ENCODE assay signal across 18 cellular contexts in the genomic region with DNA sequence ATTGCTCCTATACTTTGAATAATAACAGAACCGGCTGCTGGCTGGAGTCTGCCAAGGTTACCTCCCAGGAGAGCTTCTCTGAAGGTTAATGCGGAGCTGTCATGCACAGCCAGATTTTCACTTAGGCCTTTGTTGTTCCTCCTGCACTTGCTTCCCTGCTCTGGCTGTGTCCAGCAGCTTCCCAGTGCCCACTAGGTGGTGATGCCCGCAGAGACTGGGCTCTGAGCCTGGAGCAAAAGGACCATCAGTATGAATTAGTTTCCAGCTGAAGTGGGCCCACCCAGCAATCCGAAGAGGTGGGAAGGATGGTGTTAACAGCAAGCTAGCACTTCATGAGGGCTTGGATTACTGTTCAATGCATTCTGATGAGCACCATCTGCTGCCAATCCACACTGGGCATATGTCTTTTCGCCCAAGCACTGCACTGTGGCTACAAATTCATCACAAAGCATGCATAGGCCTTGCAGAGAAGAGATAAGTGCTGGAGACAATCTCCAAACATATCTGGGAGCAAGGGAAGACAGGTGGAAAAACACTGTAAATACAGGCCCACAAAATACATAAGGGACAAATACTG.
DNase-seq lines count a peak whose midpoint lies in the region; ATAC-seq and TF ChIP-seq lines count a peak whose summit lies in the region.
"Had no signal": no experiment of that assay in that cellular context is flagged by ENCODE, and none has a peak within 500 bp of the region (broad histone marks: within the 10 kb centered on the region; RNA-seq: fewer than 3 reads in every experiment).

No MANE protein-coding gene starts in this region.

- H3K4me1 ChIP-seq in H9 (ENCODE audit: insufficient read depth, low read length) = peaks cover 8% of the 10 kb centered on the region
- H3K4me1 ChIP-seq in PC-3 (ENCODE audit: insufficient read depth, low read length) = no peaks in the 10 kb centered on the region
- H3K4me1 ChIP-seq in neuronal stem cell (ENCODE audit: control insufficient read depth in 2 of 2, insufficient read depth in 1 of 2, low read depth in 1 of 2, low read length in 2 of 2) = peaks cover 4 to 9% of the 10 kb centered on the region in 2 donors
- no peaks in the 10 kb centered on the region for H3K4me1 ChIP-seq in thyroid gland
- H3K4me1 ChIP-seq: Caco-2 had no signal

- H3F3A ChIP-seq in PC-3 (ENCODE audit: low read length, unreplicated experiment) = no peaks in the 10 kb centered on the region

- H2BK15ac ChIP-seq in H9 (ENCODE audit: low read depth, low read length) = no peak overlapping the region
- H2BK15ac ChIP-seq in neuronal stem cell (ENCODE audit: low read length) = no peak overlapping the region

- no peak for TF ChIP-seq POLR2A in thyroid gland (IDR thresholded peaks at IDR 0.05)

- CTCF ChIA-PET in PC-3 (lab: Charles Lee) = interaction anchor here (0.6 kb wide), 1 partner anchor 141 kb away, joined by 4 read pairs; no protein-coding TSS in a partner anchor

- H3K9me2 ChIP-seq in PC-3 (replicated peaks; ENCODE audit: low read length) = no peaks in the 10 kb centered on the region

- no peak overlapping the region for H4K91ac ChIP-seq in H9 (ENCODE audit: insufficient read length, low read depth, low read length)
- no peak overlapping the region for H4K91ac ChIP-seq in neuronal stem cell (ENCODE audit: low read depth, low read length, poor library complexity)

- H2BK12ac ChIP-seq in H9 (ENCODE audit: insufficient read length, low read depth, low read length) (no peak overlapping the region), neuronal stem cell (ENCODE audit: low read length) (no peak overlapping the region)

- no TSS peak for BruUV-seq in PC-3 (replicated peaks; lab: Mats Ljungman, UMichigan)

- H4K8ac ChIP-seq in H9 (replicated peaks; ENCODE audit: insufficient read length, low read depth, low read length) (no peak overlapping the region), neuronal stem cell (ENCODE audit: low read depth, low read length) (no peak overlapping the region)

- H3K4me1 Mint-ChIP-seq in H9 = peaks cover 35 to 46% of the 10 kb centered on the region in 2 experiments
- H3K4me1 Mint-ChIP-seq in stimulated activated naive CD8-positive, alpha-beta T cell treated with anti-CD3 and anti-CD28 coated beads, Interleukin-15, amount 100 ng/mL, for 72 hours = no peaks in the 10 kb centered on the region
- H3K4me1 Mint-ChIP-seq: memory B cell had no signal

- H3K9me3 Mint-ChIP-seq in H9 = peaks cover 10 to 11% of the 10 kb centered on the region in 2 experiments
- peaks cover 12% of the 10 kb centered on the region in 2 donors for H3K9me3 Mint-ChIP-seq in stimulated activated naive CD8-positive, alpha-beta T cell treated with anti-CD3 and anti-CD28 coated beads, Interleukin-15, amount 100 ng/mL, for 72 hours

- H3K27ac ChIP-seq in H9 (ENCODE audit: insufficient read length, low read depth, low read length) (no peak overlapping the region), PC-3 (ENCODE audit: low read length) (no peak overlapping the region), neuronal stem cell (replicated peaks; ENCODE audit: low read length) (no peak overlapping the region), thyroid gland (no peak overlapping the region)
- H3K27ac ChIP-seq: neutrophil, RWPE1 had no signal

- H3K36me3 Mint-ChIP-seq in H9 (ENCODE audit: insufficient read depth in 1 of 3, low read depth in 3 of 3) = peaks cover 0 to 10% (median 3%) of the 10 kb centered on the region in 3 experiments; a peak in 4 of 7 replicates
- H3K36me3 Mint-ChIP-seq: memory B cell had no signal

- H3K27ac Mint-ChIP-seq in H9 = peak overlapping the region in 2 of 3 experiments; percentile 52 to 68; a peak in 2 of 7 replicates
- H3K27ac Mint-ChIP-seq in stimulated activated naive CD8-positive, alpha-beta T cell treated with anti-CD3 and anti-CD28 coated beads, Interleukin-15, amount 100 ng/mL, for 72 hours = no peak overlapping the region
- H3K27ac Mint-ChIP-seq: memory B cell; T-helper 2 cell treated with Interferon-gamma antibody and Interleukin-4, amounts not matched to agents 5 μg/mL and 100 μg/mL, for 36 hours had no signal

- WGBS in H9 (ENCODE audit: extremely low coverage, insufficient read length, low lambda C conversion rate) = no CpG with 5 or more reads among the region's 5 CpGs
- no CpG with 5 or more reads among the region's 5 CpGs for WGBS in neuronal stem cell (ENCODE audit: extremely low coverage in 2 of 2, insufficient read length in 2 of 2, insufficient replicate concordance in 1 of 2), 2 donors
- 88 to 91% methylated on average over 5 of the region's 5 CpGs for WGBS in thyroid gland, 2 donors

- no peak overlapping the region for H4K5ac ChIP-seq in H9 (ENCODE audit: insufficient read length, low read depth, low read length)

- intact Hi-C loops in PC-3 (cut with micrococcal nuclease) (no loop called here), thyroid gland (cut with DNase I) (no loop called here)

- H3K9ac ChIP-seq in H9 (ENCODE audit: extremely low read depth, insufficient read length, low read length) = no peak overlapping the region
- H3K9ac ChIP-seq in PC-3 (ENCODE audit: low read length) = no peak overlapping the region
- no peak overlapping the region for H3K9ac ChIP-seq in neuronal stem cell (ENCODE audit: low read depth, low read length, poor library complexity)

- no peaks in the 10 kb centered on the region; the same call in none of the 2 replicates for H3K27me3 Mint-ChIP-seq in H9 (ENCODE audit: low read depth)
- peaks cover 7% of the 10 kb centered on the region for H3K27me3 Mint-ChIP-seq in stimulated activated naive CD8-positive, alpha-beta T cell treated with anti-CD3 and anti-CD28 coated beads, Interleukin-15, amount 100 ng/mL, for 72 hours
- H3K27me3 Mint-ChIP-seq: memory B cell had no signal

- DNase-seq in H9 (no peak), NCI-H2171 (lab: John Stamatoyannopoulos, UW) (peak; percentile 47), PC-3 (no peak), neuronal stem cell (ENCODE audit: low spot score) (no peak), thyroid gland (no peak), mucosa of gallbladder (ENCODE audit: low spot score) (no peak)
- DNase-seq in stimulated activated naive CD8-positive, alpha-beta T cell treated with anti-CD3 and anti-CD28 coated beads, Interleukin-15, amount 100 ng/mL, for 72 hours = no peak
- DNase-seq: activated CD4-positive, alpha-beta T cell treated with anti-CD3 and anti-CD28 coated beads, Interleukin-2, amount 50 U/mL, for 1 hour; activated naive CD4-positive, alpha-beta T cell treated with anti-CD3 and anti-CD28 coated beads, Interleukin-2, amount 50 U/mL, for 16 hours; Caco-2; NCI-H2029; small intestine; stimulated activated CD4-positive, alpha-beta T cell treated with anti-CD3 and anti-CD28 coated beads, Interleukin-1b, Interleukin-23, amount 100 ng/mL, for 48 hours had no signal

- H3K23ac ChIP-seq in H9 (ENCODE audit: insufficient read length, low read depth, low read length) (no peak overlapping the region), neuronal stem cell (ENCODE audit: low read depth, low read length, poor library complexity) (no peak overlapping the region)

- H3K36me3 ChIP-seq in PC-3 (ENCODE audit: low read depth, low read length) (no peaks in the 10 kb centered on the region), neuronal stem cell (replicated peaks in 1 of 2; ENCODE audit: control insufficient read depth in 2 of 2, insufficient read depth in 2 of 2, low read length in 2 of 2) (no peaks in the 10 kb centered on the region), thyroid gland (no peaks in the 10 kb centered on the region)
- H3K36me3 ChIP-seq: neutrophil had no signal

- H3K4me2 ChIP-seq in H9 (ENCODE audit: insufficient read depth, insufficient read length, low read length) (no peak overlapping the region), PC-3 (ENCODE audit: low read length) (no peak overlapping the region), neuronal stem cell (ENCODE audit: insufficient read depth, low read length, poor library complexity, severe bottlenecking) (no peak overlapping the region)

- H3T11ph ChIP-seq in H9 (ENCODE audit: low read length) = no peak overlapping the region

- POLR2A ChIA-PET in PC-3 (lab: Charles Lee; ENCODE audit: unreplicated experiment) = no interaction called here

- H3K9me3 ChIP-seq in H9 (ENCODE audit: control insufficient read depth, low read depth, low read length) (no peaks in the 10 kb centered on the region), PC-3 (ENCODE audit: low read length) (no peaks in the 10 kb centered on the region), neuronal stem cell (replicated peaks in 1 of 2; ENCODE audit: control insufficient read depth in 2 of 2, insufficient read depth in 1 of 2, low read depth in 1 of 2, low read length in 2 of 2) (no peaks in the 10 kb centered on the region), thyroid gland (no peaks in the 10 kb centered on the region)
- H3K9me3 ChIP-seq: Caco-2, neutrophil had no signal

- ATAC-seq in PC-3 = no peak; the same call in 1 of the 2 replicates
- no peak for ATAC-seq in stimulated activated naive CD8-positive, alpha-beta T cell treated with anti-CD3 and anti-CD28 coated beads, Interleukin-15, amount 100 ng/mL, for 72 hours
- ATAC-seq: K562 had no signal

- no peak overlapping the region for H3K14ac ChIP-seq in H9 (ENCODE audit: insufficient read depth, low read length)
- H3K14ac ChIP-seq in neuronal stem cell (ENCODE audit: low read length) = no peak overlapping the region

- H3K4me3 ChIP-seq in PC-3 (ENCODE audit: low read length) = no peak overlapping the region
- no peak overlapping the region for H3K4me3 ChIP-seq in neuronal stem cell (ENCODE audit: low read length in 2 of 2)
- H3K4me3 ChIP-seq in thyroid gland (replicated peaks in 1 of 3) = no peak overlapping the region
- H3K4me3 ChIP-seq: K562 had no signal

- H3K27me3 ChIP-seq in H9 (ENCODE audit: insufficient read depth, low read length) (no peaks in the 10 kb centered on the region), PC-3 (ENCODE audit: low read length) (no peaks in the 10 kb centered on the region), neuronal stem cell (ENCODE audit: control insufficient read depth in 3 of 3, insufficient read depth in 3 of 3, low read depth in 1 of 3, low read length in 3 of 3) (no peaks in the 10 kb centered on the region), thyroid gland (no peaks in the 10 kb centered on the region)
- H3K27me3 ChIP-seq: neutrophil had no signal

- no peak overlapping the region for H3K56ac ChIP-seq in H9 (ENCODE audit: insufficient read length, low read depth, low read length)

- H3K79me1 ChIP-seq in H9 (ENCODE audit: insufficient read depth, low read depth, low read length, poor library complexity, severe bottlenecking) (no peaks in the 10 kb centered on the region), neuronal stem cell (ENCODE audit: low read depth, low read length) (no peaks in the 10 kb centered on the region)

- TF ChIP-seq CTCF in H9 (conservative IDR thresholded peaks at IDR 0.05) (no peak), PC-3 (conservative IDR thresholded peaks at IDR 0.05; ENCODE audit: low read depth, low read length) (peak; percentile 22; the same call in 1 of the 2 replicates), thyroid gland (IDR thresholded peaks at IDR 0.05) (no peak)

- no peak overlapping the region for H3K4me3 Mint-ChIP-seq in H9
- H3K4me3 Mint-ChIP-seq in stimulated activated naive CD8-positive, alpha-beta T cell treated with anti-CD3 and anti-CD28 coated beads, Interleukin-15, amount 100 ng/mL, for 72 hours = no peak overlapping the region
- H3K4me3 Mint-ChIP-seq: memory B cell; T-helper 2 cell treated with Interferon-gamma antibody and Interleukin-4, amounts not matched to agents 5 μg/mL and 100 μg/mL, for 36 hours had no signal

- H3K79me2 ChIP-seq in H9 (ENCODE audit: insufficient read depth, low read length) (no peaks in the 10 kb centered on the region), PC-3 (ENCODE audit: low read length) (no peaks in the 10 kb centered on the region)

- no peak overlapping the region for H2BK20ac ChIP-seq in H9 (ENCODE audit: low read depth, low read length, poor library complexity, severe bottlenecking)

- H2AFZ ChIP-seq in H9 (ENCODE audit: low read length) = no peak overlapping the region
- no peak overlapping the region for H2AFZ ChIP-seq in PC-3 (ENCODE audit: low read length)
- H2AFZ ChIP-seq in neuronal stem cell (ENCODE audit: low read length) = no peak overlapping the region

- no peak overlapping the region for H2BK120ac ChIP-seq in H9 (ENCODE audit: low read depth, low read length, poor library complexity, severe bottlenecking)
- H2BK120ac ChIP-seq in neuronal stem cell (ENCODE audit: low read depth, low read length) = no peak overlapping the region

- no peaks in the 10 kb centered on the region for H3K23me2 ChIP-seq in H9 (ENCODE audit: insufficient read length, low read depth, low read length, poor library complexity, severe bottlenecking)

- no peak overlapping the region for H2BK5ac ChIP-seq in H9 (ENCODE audit: insufficient read length, low read length)
- no peak overlapping the region for H2BK5ac ChIP-seq in neuronal stem cell (ENCODE audit: low read length)

- H3K4ac ChIP-seq in H9 (ENCODE audit: low read depth, low read length) (no peak overlapping the region), neuronal stem cell (ENCODE audit: low read length) (no peak overlapping the region)

- H3K18ac ChIP-seq in H9 (ENCODE audit: insufficient read length, low read depth, low read length) (no peak overlapping the region), neuronal stem cell (ENCODE audit: low read length) (peak overlapping the region; percentile 8)

- H2AK5ac ChIP-seq in H9 (ENCODE audit: insufficient read length, low read length) (no peak overlapping the region), neuronal stem cell (ENCODE audit: low read depth, low read length) (no peak overlapping the region)

- H4K20me1 ChIP-seq in H9 (ENCODE audit: control insufficient read depth, insufficient read depth, insufficient read length) (no peaks in the 10 kb centered on the region), PC-3 (ENCODE audit: low read length) (no peaks in the 10 kb centered on the region)

Comparison
In these comparisons a context has a peak if more than half of its experiments do, and no peak if none do; other contexts are left out.
1. H3K27ac Mint-ChIP-seq: peak in H9 (2 of 3); none in stimulated activated naive CD8-positive, alpha-beta T cell treated with anti-CD3 and anti-CD28 coated beads, Interleukin-15, amount 100 ng/mL, for 72 hours (0 of 2).